ENCODE assay signal across 8 cellular contexts in the genomic region with DNA sequence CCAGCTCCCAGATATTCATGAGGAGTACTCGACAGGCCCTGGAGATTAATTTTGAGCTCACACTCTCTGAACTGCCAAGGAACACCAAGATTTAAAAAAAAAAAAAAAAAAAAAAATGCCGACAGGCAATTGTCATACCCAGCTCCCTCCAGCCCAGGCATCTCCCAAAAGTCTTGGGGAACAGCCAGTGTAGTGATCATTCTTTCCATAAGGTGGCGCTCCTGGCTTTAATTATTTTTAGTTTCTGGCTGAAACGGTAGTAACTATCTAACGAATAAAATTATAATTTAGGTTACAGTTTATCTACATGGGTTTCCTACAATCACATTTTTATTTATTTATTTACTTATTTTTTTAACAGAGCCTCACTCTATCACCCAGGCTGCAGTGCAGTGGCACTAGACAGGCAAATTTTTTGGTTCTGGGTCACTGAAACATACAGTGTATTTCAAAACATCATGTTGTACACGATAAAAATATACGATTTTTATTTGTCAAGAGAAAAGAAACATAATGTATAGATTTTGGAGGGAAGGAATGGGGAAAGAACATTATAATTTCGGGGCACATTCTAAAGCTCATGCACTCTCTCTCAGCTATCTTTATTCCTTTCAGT.
A peak's percentile ranks its signal among the peaks of the same experiment; 100 is the strongest.
DNase-seq lines count a peak whose midpoint lies in the region; ATAC-seq and TF ChIP-seq lines count a peak whose summit lies in the region.

No MANE protein-coding gene starts in this region.

- TF ChIP-seq CTCF in left ventricle myocardium inferior (IDR thresholded peaks at IDR 0.05; ENCODE audit: borderline replicate concordance) (peak; percentile 82), gastrocnemius medialis (IDR thresholded peaks at IDR 0.05 in 4 of 5, conservative IDR thresholded peaks at IDR 0.05 in 1 of 5) (peak; percentile 65 to 78 (median 71))

- peaks cover 9% of the 10 kb centered on the region for H3K27me3 Mint-ChIP-seq in activated naive CD8-positive, alpha-beta T cell treated with anti-CD3 and anti-CD28 coated beads, Interleukin-2, amount 50 U/mL, for 24 hours

- no peak for ATAC-seq in activated naive CD8-positive, alpha-beta T cell treated with anti-CD3 and anti-CD28 coated beads, Interleukin-2, amount 50 U/mL, for 24 hours
- ATAC-seq in gastrocnemius medialis (peak; percentile 24 to 37), HG03175 (IDR thresholded peaks at IDR 0.05; ENCODE audit: unreplicated experiment) (no peak)

- in situ Hi-C loops in gastrocnemius medialis (cut with MboI; ENCODE audit: low sequenced_read_pairs in 4 of 4) = loop anchor here (5.0 to 25.0 kb wide), 8 partner anchors 84 to 1207 kb away; no protein-coding TSS in a partner anchor

- no peaks in the 10 kb centered on the region for H3K9me3 ChIP-seq in left ventricle myocardium inferior (replicated peaks)
- no peaks in the 10 kb centered on the region for H3K9me3 ChIP-seq in gastrocnemius medialis

- no peak for TF ChIP-seq POLR2A in gastrocnemius medialis (IDR thresholded peaks at IDR 0.05)

- H3K4me1 ChIP-seq in left ventricle myocardium inferior = peaks cover 22% of the 10 kb centered on the region
- H3K4me1 ChIP-seq in gastrocnemius medialis = peaks cover 6% of the 10 kb centered on the region in 2 donors

- intact Hi-C loops in left ventricle myocardium inferior (cut with micrococcal nuclease) (loop anchor here (10.0 kb wide), 3 partner anchors 634 to 804 kb away; no protein-coding TSS in a partner anchor), gastrocnemius medialis (cut with DNase I; ENCODE audit: low total_unique reads) (loop anchor here (5.0 kb wide), 4 partner anchors 82 to 1202 kb away; no protein-coding TSS in a partner anchor)

- H3K4me3 ChIP-seq in left ventricle myocardium inferior = no peak overlapping the region
- H3K4me3 ChIP-seq in gastrocnemius medialis = no peak overlapping the region

- DNase-seq in A172 (ENCODE audit: low spot score) (peak; percentile 57), GDM1 (lab: John Stamatoyannopoulos, UW) (peak; percentile 3), NCI-H1694 (lab: John Stamatoyannopoulos, UW) (peak; percentile 48), left ventricle myocardium inferior (no peak), gastrocnemius medialis (peak; percentile 28 to 34), T-helper 1 cell (no peak)
- peak; percentile 22 for DNase-seq in activated naive CD8-positive, alpha-beta T cell treated with anti-CD3 and anti-CD28 coated beads, Interleukin-2, amount 50 U/mL, for 24 hours

- no peaks in the 10 kb centered on the region for H3K4me1 Mint-ChIP-seq in activated naive CD8-positive, alpha-beta T cell treated with anti-CD3 and anti-CD28 coated beads, Interleukin-2, amount 50 U/mL, for 24 hours

- H3K27me3 ChIP-seq in left ventricle myocardium inferior (ENCODE audit: low read depth) (no peaks in the 10 kb centered on the region), gastrocnemius medialis (no peaks in the 10 kb centered on the region)

- H3K9me3 Mint-ChIP-seq in activated naive CD8-positive, alpha-beta T cell treated with anti-CD3 and anti-CD28 coated beads, Interleukin-2, amount 50 U/mL, for 24 hours = no peaks in the 10 kb centered on the region

- no peaks in the 10 kb centered on the region for H3K36me3 Mint-ChIP-seq in activated naive CD8-positive, alpha-beta T cell treated with anti-CD3 and anti-CD28 coated beads, Interleukin-2, amount 50 U/mL, for 24 hours (ENCODE audit: low read depth)

- no peak overlapping the region for H3K4me3 Mint-ChIP-seq in activated naive CD8-positive, alpha-beta T cell treated with anti-CD3 and anti-CD28 coated beads, Interleukin-2, amount 50 U/mL, for 24 hours

- H3K27ac ChIP-seq in left ventricle myocardium inferior (replicated peaks) = no peak overlapping the region
- peak overlapping the region in 1 of 4 donors; percentile 4 for H3K27ac ChIP-seq in gastrocnemius medialis

- H3K36me3 ChIP-seq in left ventricle myocardium inferior (peaks cover 24% of the 10 kb centered on the region), gastrocnemius medialis (no peaks in the 10 kb centered on the region)

- H3K27ac Mint-ChIP-seq in activated naive CD8-positive, alpha-beta T cell treated with anti-CD3 and anti-CD28 coated beads, Interleukin-2, amount 50 U/mL, for 24 hours = no peak overlapping the region

Comparison
In these comparisons a context has a peak if more than half of its experiments do, and no peak if none do; other contexts are left out.
1. DNase-seq: peak in A172 (single experiment), GDM1 (single experiment), NCI-H1694 (single experiment), activated naive CD8-positive, alpha-beta T cell treated with anti-CD3 and anti-CD28 coated beads, Interleukin-2, amount 50 U/mL, for 24 hours (single experiment) and gastrocnemius medialis (2 of 2); none in left ventricle myocardium inferior (single experiment) and T-helper 1 cell (0 of 5).
2. ATAC-seq: peak in gastrocnemius medialis (2 of 2); none in activated naive CD8-positive, alpha-beta T cell treated with anti-CD3 and anti-CD28 coated beads, Interleukin-2, amount 50 U/mL, for 24 hours (single experiment) and HG03175 (single experiment).